ENCODE assay signal across 27 cellular contexts in the genomic region with DNA sequence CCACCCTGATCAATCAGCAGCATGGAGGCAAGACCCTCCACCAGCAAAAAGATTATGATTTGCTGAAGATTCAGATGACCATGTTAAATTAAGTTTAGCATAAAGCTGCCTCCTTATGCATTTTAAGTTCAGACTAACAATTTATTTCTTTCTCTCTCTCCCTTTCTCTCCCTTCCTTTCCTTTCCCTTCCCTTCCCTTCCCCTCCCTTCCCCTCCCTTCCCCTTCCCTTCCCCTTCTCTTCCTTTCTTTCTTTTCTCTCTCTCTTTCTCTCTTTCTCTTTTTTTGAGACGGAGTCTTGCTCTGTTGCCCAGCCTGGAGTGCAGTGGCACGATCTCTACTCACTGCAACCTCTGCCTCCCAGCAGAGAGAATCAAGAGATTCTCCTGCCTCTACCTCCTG. TPM values are rescaled to one million over a fixed set of nuclear protein-coding genes. Genes with fewer than 3 reads are reported as not detected.
DNase-seq lines count a peak whose midpoint lies in the region; ATAC-seq and TF ChIP-seq lines count a peak whose summit lies in the region.
"Had no signal": no experiment of that assay in that cellular context is flagged by ENCODE, and none has a peak within 500 bp of the region (broad histone marks: within the 10 kb centered on the region; RNA-seq: fewer than 3 reads in every experiment).

No MANE protein-coding gene starts in this region.

- peaks cover 4% of the 10 kb centered on the region for H3K4me1 Mint-ChIP-seq in activated naive CD8-positive, alpha-beta T cell (ENCODE audit: low read depth)
- H3K4me1 Mint-ChIP-seq in activated naive CD8-positive, alpha-beta T cell treated with anti-CD3 and anti-CD28 coated beads, Interleukin-2, amount 50 U/mL, for 24 hours, result peaks cover 28% of the 10 kb centered on the region
- H3K4me1 Mint-ChIP-seq in WTC11, result peaks cover 18% of the 10 kb centered on the region
- peaks cover 7 to 33% (median 13%) of the 10 kb centered on the region in 7 donors for H3K4me1 Mint-ChIP-seq in naive thymus-derived CD4-positive, alpha-beta T cell
- peaks cover 17% of the 10 kb centered on the region for H3K4me1 Mint-ChIP-seq in type B pancreatic cell (ENCODE audit: unreplicated experiment)

- no peaks in the 10 kb centered on the region for H3K9me3 ChIP-seq in naive thymus-derived CD4-positive, alpha-beta T cell (ENCODE audit: control insufficient read depth in 2 of 3, low read length in 3 of 3)
- H3K9me3 ChIP-seq: BE2C, mucosa of descending colon, neutrophil, thoracic aorta had no signal

- no peak overlapping the region for H3K27ac Mint-ChIP-seq in activated naive CD8-positive, alpha-beta T cell
- H3K27ac Mint-ChIP-seq in activated naive CD8-positive, alpha-beta T cell treated with anti-CD3 and anti-CD28 coated beads, Interleukin-2, amount 50 U/mL, for 24 hours, result no peak overlapping the region
- H3K27ac Mint-ChIP-seq in WTC11 (no peak overlapping the region), type B pancreatic cell (no peak overlapping the region)
- peak overlapping the region in 2 of 9 donors; percentile 14 to 83 for H3K27ac Mint-ChIP-seq in naive thymus-derived CD4-positive, alpha-beta T cell
- H3K27ac Mint-ChIP-seq: stimulated activated naive CD8-positive, alpha-beta T cell treated with anti-CD3 and anti-CD28 coated beads, Interleukin-15, amount 100 ng/mL, for 72 hours had no signal

- no peaks in the 10 kb centered on the region for H3K27me3 ChIP-seq in naive thymus-derived CD4-positive, alpha-beta T cell (ENCODE audit: control insufficient read depth in 2 of 2, insufficient read depth in 2 of 2, low read length in 2 of 2)
- H3K27me3 ChIP-seq: BE2C, neutrophil had no signal

- H3K27me3 Mint-ChIP-seq in activated naive CD8-positive, alpha-beta T cell, result no peaks in the 10 kb centered on the region
- H3K27me3 Mint-ChIP-seq in activated naive CD8-positive, alpha-beta T cell treated with anti-CD3 and anti-CD28 coated beads, Interleukin-2, amount 50 U/mL, for 24 hours, result no peaks in the 10 kb centered on the region
- H3K27me3 Mint-ChIP-seq in WTC11 (ENCODE audit: low read depth) (peaks cover 5% of the 10 kb centered on the region), type B pancreatic cell (no peaks in the 10 kb centered on the region)
- peaks cover 0 to 5% (median 0%) of the 10 kb centered on the region in 5 donors for H3K27me3 Mint-ChIP-seq in naive thymus-derived CD4-positive, alpha-beta T cell
- H3K27me3 Mint-ChIP-seq: stimulated activated naive CD8-positive, alpha-beta T cell treated with anti-CD3 and anti-CD28 coated beads, Interleukin-15, amount 100 ng/mL, for 72 hours had no signal

- no peaks in the 10 kb centered on the region for H3K36me3 Mint-ChIP-seq in activated naive CD8-positive, alpha-beta T cell
- peaks cover 26% of the 10 kb centered on the region for H3K36me3 Mint-ChIP-seq in activated naive CD8-positive, alpha-beta T cell treated with anti-CD3 and anti-CD28 coated beads, Interleukin-2, amount 50 U/mL, for 24 hours (ENCODE audit: low read depth)
- H3K36me3 Mint-ChIP-seq in WTC11 (peaks cover 2% of the 10 kb centered on the region; the same call in 1 of the 2 replicates), type B pancreatic cell (peaks cover 5% of the 10 kb centered on the region)
- peaks cover 0 to 8% (median 0%) of the 10 kb centered on the region in 5 donors for H3K36me3 Mint-ChIP-seq in naive thymus-derived CD4-positive, alpha-beta T cell

- POLR2A ChIA-PET in WTC11 (lab: Charles Lee), result no interaction called here
- POLR2A ChIA-PET in naive thymus-derived CD4-positive, alpha-beta T cell (lab: Charles Lee), result interaction anchor here (1.3 kb wide), 1 partner anchor 9 kb away, joined by 5 read pairs; no protein-coding TSS in a partner anchor

- ATAC-seq in activated naive CD8-positive, alpha-beta T cell treated with anti-CD3 and anti-CD28 coated beads, Interleukin-2, amount 50 U/mL, for 24 hours, result no peak
- ATAC-seq in WTC11 (no peak), GM21576 (IDR thresholded peaks at IDR 0.05; ENCODE audit: unreplicated experiment) (no peak), GM19455 (IDR thresholded peaks at IDR 0.05; ENCODE audit: unreplicated experiment) (no peak)
- ATAC-seq in naive thymus-derived CD4-positive, alpha-beta T cell, result no peak
- ATAC-seq: HCT116; left colon; mucosa of descending colon; sciatic nerve; stimulated activated naive CD8-positive, alpha-beta T cell treated with anti-CD3 and anti-CD28 coated beads, Interleukin-15, amount 100 ng/mL, for 72 hours had no signal

- intact Hi-C loops in naive thymus-derived CD4-positive, alpha-beta T cell (cut with micrococcal nuclease), result loop anchor here in 1 of 2 donors (10.0 kb wide), 1 partner anchor 913 kb away; a partner anchor contains a TSS
- intact Hi-C loops in cardiac septum (cut with DNase I), result no loop called here

- no peak overlapping the region for H3K27ac ChIP-seq in naive thymus-derived CD4-positive, alpha-beta T cell (ENCODE audit: low read depth, low read length)
- H3K27ac ChIP-seq: neutrophil, thoracic aorta had no signal

- no peak for TF ChIP-seq CTCF in WTC11 (IDR thresholded peaks at IDR 0.05)
- no peak for TF ChIP-seq CTCF in type B pancreatic cell (conservative IDR thresholded peaks at IDR 0.05)

- H3K9me3 Mint-ChIP-seq in activated naive CD8-positive, alpha-beta T cell (ENCODE audit: low read depth), result no peaks in the 10 kb centered on the region
- H3K9me3 Mint-ChIP-seq in activated naive CD8-positive, alpha-beta T cell treated with anti-CD3 and anti-CD28 coated beads, Interleukin-2, amount 50 U/mL, for 24 hours, result no peaks in the 10 kb centered on the region
- H3K9me3 Mint-ChIP-seq in WTC11, result no peaks in the 10 kb centered on the region
- H3K9me3 Mint-ChIP-seq in naive thymus-derived CD4-positive, alpha-beta T cell, result no peaks in the 10 kb centered on the region
- no peaks in the 10 kb centered on the region for H3K9me3 Mint-ChIP-seq in type B pancreatic cell
- H3K9me3 Mint-ChIP-seq: stimulated activated naive CD8-positive, alpha-beta T cell treated with anti-CD3 and anti-CD28 coated beads, Interleukin-15, amount 100 ng/mL, for 72 hours had no signal

- CTCF ChIA-PET in WTC11 (lab: Charles Lee), result interaction anchor here (0.6 kb wide), 1 partner anchor 1238 kb away, joined by 3 read pairs; no protein-coding TSS in a partner anchor
- CTCF ChIA-PET in naive thymus-derived CD4-positive, alpha-beta T cell (lab: Charles Lee), result no interaction called here

- no peak overlapping the region for H3K4me3 ChIP-seq in naive thymus-derived CD4-positive, alpha-beta T cell (ENCODE audit: low read length)
- H3K4me3 ChIP-seq: mucosa of descending colon had no signal

- H3K36me3 ChIP-seq in naive thymus-derived CD4-positive, alpha-beta T cell (ENCODE audit: control insufficient read depth in 2 of 3, insufficient read depth in 3 of 3, low read length in 3 of 3), result no peaks in the 10 kb centered on the region
- H3K36me3 ChIP-seq: BE2C, neutrophil, thoracic aorta had no signal

- DNase-seq in activated naive CD8-positive, alpha-beta T cell treated with anti-CD3 and anti-CD28 coated beads, Interleukin-2, amount 50 U/mL, for 24 hours, result no peak
- no peak for DNase-seq in WTC11 (ENCODE audit: low spot score)
- DNase-seq in naive thymus-derived CD4-positive, alpha-beta T cell, result no peak
- DNase-seq in type B pancreatic cell (ENCODE audit: extremely low spot score, unreplicated experiment), result no peak
- no peak for DNase-seq in cardiac septum (ENCODE audit: low spot score)
- DNase-seq: activated CD4-positive, CD25-positive, alpha-beta regulatory T cell treated with anti-CD3 and anti-CD28 coated beads, Interleukin-2, amount 50 U/mL, for 72 hours; activated effector memory CD4-positive, alpha-beta T cell treated with Interleukin-2 at 50 U/mL for 16 hours; BE2C; central memory CD4-positive, alpha-beta T cell; cortex of kidney; DMS79; effector memory CD4-positive, alpha-beta T cell; GDM1; left colon; mucosa of descending colon; NCI-H1092 treated with DMSO at 0.1 percent for 48 hours; NCI-H1694 treated with DMSO at 0.1 percent for 48 hours; NCI-H510A; stimulated activated CD8-positive, alpha-beta memory T cell treated with anti-CD3 and anti-CD28 coated beads, Interleukin-4, amount 100 ng/mL, for 48 hours; stimulated activated naive CD8-positive, alpha-beta T cell treated with anti-CD3 and anti-CD28 coated beads, Interleukin-15, amount 100 ng/mL, for 72 hours had no signal

- H3K4me1 ChIP-seq in naive thymus-derived CD4-positive, alpha-beta T cell (ENCODE audit: control insufficient read depth in 2 of 2, insufficient read depth in 2 of 2, low read length in 2 of 2), result peaks cover 0 to 5% of the 10 kb centered on the region in 2 donors
- H3K4me1 ChIP-seq: BE2C had no signal

- peak overlapping the region; percentile 42 for H3K4me3 Mint-ChIP-seq in activated naive CD8-positive, alpha-beta T cell
- H3K4me3 Mint-ChIP-seq in activated naive CD8-positive, alpha-beta T cell treated with anti-CD3 and anti-CD28 coated beads, Interleukin-2, amount 50 U/mL, for 24 hours, result no peak overlapping the region
- peak overlapping the region; percentile 18; the same call in 1 of the 2 replicates for H3K4me3 Mint-ChIP-seq in WTC11
- peak overlapping the region in 8 of 10 donors; percentile 25 to 91 (median 44) for H3K4me3 Mint-ChIP-seq in naive thymus-derived CD4-positive, alpha-beta T cell
- peak overlapping the region; percentile 93 for H3K4me3 Mint-ChIP-seq in type B pancreatic cell

TF ChIP-seq in WTC11, 78 proteins besides CTCF, POLR2A, EP300 and RAD21 (continues in another document):
- TF ChIP-seq SMAD4 (CRISPR knock-in tag; IDR thresholded peaks at IDR 0.05) (no peak), ZNF121 (CRISPR knock-in tag; IDR thresholded peaks at IDR 0.05) (0 out of 2 replicates have a peak, but pooled peaks have one; percentile 32)
- TF ChIP-seq, protein P1, sequence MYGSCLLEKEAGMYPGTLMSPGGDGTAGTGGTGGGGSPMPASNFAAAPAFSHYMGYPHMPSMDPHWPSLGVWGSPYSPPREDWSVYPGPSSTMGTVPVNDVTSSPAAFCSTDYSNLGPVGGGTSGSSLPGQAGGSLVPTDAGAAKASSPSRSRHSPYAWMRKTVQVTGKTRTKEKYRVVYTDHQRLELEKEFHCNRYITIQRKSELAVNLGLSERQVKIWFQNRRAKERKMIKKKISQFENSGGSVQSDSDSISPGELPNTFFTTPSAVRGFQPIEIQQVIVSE (CRISPR knock-in tag; IDR thresholded peaks at IDR 0.05; ENCODE audit: borderline replicate concordance), result no peak

RNA-seq across cellular contexts. Expression of a gene that starts 1.4 kb away (rescaled TPM):
- total RNA-seq in WTC11 (2021) (44.6 to 53.2 TPM (median 45.7 TPM) in 3 replicates), type B pancreatic cell (ENCODE audit: low replicate concordance) (19.8 and 35.8 TPM in 2 replicates), cardiac septum (0.13 TPM)
- total RNA-seq in naive thymus-derived CD4-positive, alpha-beta T cell, result 10 to 100 TPM in 1 of 5 experiments, under 1 TPM in 2, not detected in 2; 0.22 to 40.2 (median 0.88) TPM
- not detected for polyA plus RNA-seq in naive thymus-derived CD4-positive, alpha-beta T cell
